Comparison of ENCODE assay signal across 18 cellular contexts in genomic region chr12:132505852-132506219, GRCh38. TPM values are rescaled to one million over a fixed set of nuclear protein-coding genes. Genes with fewer than 3 reads are reported as not detected.
DNase-seq lines count a peak whose midpoint lies in the region; ATAC-seq and TF ChIP-seq lines count a peak whose summit lies in the region.
"Had no signal": no experiment of that assay in that cellular context is flagged by ENCODE, and none has a peak within 500 bp of the region (broad histone marks: within the 10 kb centered on the region; RNA-seq: fewer than 3 reads in every experiment).

No MANE protein-coding gene starts in this region.

- H3K4me1 ChIP-seq in BLaER1 treated with 17β-estradiol and CSF1 and Interleukin-3, amounts not matched to agents 10 nM and 100 nM, result peaks cover 80 to 99% (median 94%) of the 10 kb centered on the region in 10 experiments
- peaks cover 18% of the 10 kb centered on the region for H3K4me1 ChIP-seq in IMR-90 (ENCODE audit: control insufficient read depth, insufficient read depth, low read length)
- H3K4me1 ChIP-seq in effector memory CD4-positive, alpha-beta T cell (ENCODE audit: control insufficient read depth, insufficient read depth, low read length, poor library complexity, severe bottlenecking), result peaks cover 42% of the 10 kb centered on the region
- H3K4me1 ChIP-seq: HAP-1 had no signal

- peak overlapping the region; percentile 10 for H2AFZ ChIP-seq in IMR-90 (replicated peaks; ENCODE audit: low read length, poor library complexity)

- in situ Hi-C loops in IMR-90 (cut with MboI; ENCODE audit: low sequenced_read_pairs), result no loop called here

- H3K18ac ChIP-seq in IMR-90 (ENCODE audit: low read depth, low read length), result no peak overlapping the region

- peak overlapping the region; percentile 87 to 99 (median 93) for H3K4me2 ChIP-seq in BLaER1 treated with 17β-estradiol and CSF1 and Interleukin-3, amounts not matched to agents 10 nM and 100 nM
- no peak overlapping the region; the same call in 1 of the 2 replicates for H3K4me2 ChIP-seq in IMR-90 (ENCODE audit: low read depth, low read length)

- H3K27me3 Mint-ChIP-seq in osteocyte (ENCODE audit: unreplicated experiment) (no peaks in the 10 kb centered on the region), HFFc6 (ENCODE audit: insufficient read depth) (no peaks in the 10 kb centered on the region)

- no peak overlapping the region for H2BK120ac ChIP-seq in IMR-90 (ENCODE audit: low read depth, low read length)

- POLR2A ChIA-PET in IMR-90 (lab: Charles Lee; ENCODE audit: unreplicated experiment), result no interaction called here

- H3K9me3 Mint-ChIP-seq in osteocyte (ENCODE audit: unreplicated experiment), result no peaks in the 10 kb centered on the region
- H3K9me3 Mint-ChIP-seq in HFFc6, result no peaks in the 10 kb centered on the region
- H3K9me3 Mint-ChIP-seq: T-helper 1 cell treated with Interleukin-12 subunit alpha and Interleukin-12 subunit beta and Interleukin-4 antibody, amounts not matched to agents 30 μg/mL and 1 μg/mL, for 36 hours had no signal

- no peak for TF ChIP-seq POLR2A in IMR-90 (IDR thresholded peaks at IDR 0.05; ENCODE audit: low read depth, low read length)

- no peak overlapping the region for H4K5ac ChIP-seq in IMR-90 (ENCODE audit: low read depth, low read length)

- H3K56ac ChIP-seq in IMR-90 (ENCODE audit: extremely low read depth, insufficient read depth, low read length), result no peak overlapping the region

- ATAC-seq in IMR-90 (ENCODE audit: low read depth) (no peak), GM21423 (IDR thresholded peaks at IDR 0.05; ENCODE audit: unreplicated experiment) (no peak)
- ATAC-seq: PC-3 had no signal

- H2BK5ac ChIP-seq in IMR-90 (ENCODE audit: low read depth, low read length, poor library complexity, severe bottlenecking), result no peak overlapping the region

- H3K27ac Mint-ChIP-seq in osteocyte (ENCODE audit: unreplicated experiment) (peak overlapping the region; percentile 65), HFFc6 (no peak overlapping the region)

- H4K91ac ChIP-seq in IMR-90 (ENCODE audit: insufficient read depth, low read depth, low read length), result no peak overlapping the region

- no peak overlapping the region for H4K8ac ChIP-seq in IMR-90 (ENCODE audit: low read depth in 2 of 2, low read length in 2 of 2)

- no peak overlapping the region; a peak in 1 of 20 replicates for H3K4me3 ChIP-seq in BLaER1 treated with 17β-estradiol and CSF1 and Interleukin-3, amounts not matched to agents 10 nM and 100 nM
- H3K4me3 ChIP-seq in IMR-90 (ENCODE audit: insufficient read depth, low read depth, low read length), result no peak overlapping the region
- H3K4me3 ChIP-seq in effector memory CD4-positive, alpha-beta T cell (ENCODE audit: insufficient read depth, low read depth, low read length, poor library complexity, severe bottlenecking), result no peak overlapping the region
- H3K4me3 ChIP-seq: cardiac muscle cell, HAP-1, lung had no signal

- H3K4me3 Mint-ChIP-seq in osteocyte (ENCODE audit: unreplicated experiment) (no peak overlapping the region), HFFc6 (no peak overlapping the region)
- H3K4me3 Mint-ChIP-seq: T-helper 1 cell treated with Interleukin-12 subunit alpha and Interleukin-12 subunit beta and Interleukin-4 antibody, amounts not matched to agents 30 μg/mL and 1 μg/mL, for 36 hours had no signal

- H2BK15ac ChIP-seq in IMR-90 (ENCODE audit: low read depth, low read length), result no peak overlapping the region

- H3K27ac ChIP-seq in BLaER1 treated with 17β-estradiol and CSF1 and Interleukin-3, amounts not matched to agents 10 nM and 100 nM, result peak overlapping the region in 9 of 11 experiments; percentile 2 to 65 (median 38); a peak in 14 of 22 replicates
- no peak overlapping the region for H3K27ac ChIP-seq in IMR-90 (ENCODE audit: insufficient read depth, low read length)
- peak overlapping the region; percentile 40 for H3K27ac ChIP-seq in effector memory CD4-positive, alpha-beta T cell (ENCODE audit: insufficient read depth, low read length, poor library complexity, severe bottlenecking)

- H2AK5ac ChIP-seq in IMR-90 (ENCODE audit: low read depth, low read length), result no peak overlapping the region

- dilution Hi-C loops in IMR-90 (cut with HindIII; ENCODE audit: low sequenced_read_pairs, unreplicated experiment), result no loop called here

- peaks cover 18 to 30% (median 29%) of the 10 kb centered on the region in 11 experiments; a peak in 21 of 22 replicates for H3K36me3 ChIP-seq in BLaER1 treated with 17β-estradiol and CSF1 and Interleukin-3, amounts not matched to agents 10 nM and 100 nM
- peaks cover 2% of the 10 kb centered on the region; the same call in 1 of the 2 replicates for H3K36me3 ChIP-seq in IMR-90 (ENCODE audit: control insufficient read depth, insufficient read depth, low read length)
- H3K36me3 ChIP-seq in effector memory CD4-positive, alpha-beta T cell (ENCODE audit: control insufficient read depth, insufficient read depth, low read length), result peaks cover 14% of the 10 kb centered on the region
- H3K36me3 ChIP-seq: cardiac muscle cell, prostate gland had no signal

- intact Hi-C loops in IMR-90 (cut with micrococcal nuclease), result no loop called here

- H3K36me3 Mint-ChIP-seq in osteocyte (ENCODE audit: unreplicated experiment), result no peaks in the 10 kb centered on the region
- no peaks in the 10 kb centered on the region for H3K36me3 Mint-ChIP-seq in HFFc6 (ENCODE audit: low read depth)

- no peak for TF ChIP-seq RAD21 in IMR-90 (IDR thresholded peaks at IDR 0.05; ENCODE audit: low read length)

- H3K4me1 Mint-ChIP-seq in osteocyte (ENCODE audit: unreplicated experiment), result peaks cover 38% of the 10 kb centered on the region
- peaks cover 16% of the 10 kb centered on the region for H3K4me1 Mint-ChIP-seq in HFFc6 (ENCODE audit: low read depth)

- no peaks in the 10 kb centered on the region for H3K27me3 ChIP-seq in BLaER1 treated with 17β-estradiol and CSF1 and Interleukin-3, amounts not matched to agents 10 nM and 100 nM
- H3K27me3 ChIP-seq in IMR-90 (ENCODE audit: control insufficient read depth, insufficient read depth, low read length), result no peaks in the 10 kb centered on the region
- no peaks in the 10 kb centered on the region for H3K27me3 ChIP-seq in effector memory CD4-positive, alpha-beta T cell (replicated peaks; ENCODE audit: control insufficient read depth, insufficient read depth, low read length, poor library complexity, severe bottlenecking)

- no peak overlapping the region for H3K23ac ChIP-seq in IMR-90 (ENCODE audit: low read depth, low read length)

- CTCF ChIA-PET in IMR-90 (lab: Yijun Ruan, JAX), result interaction anchor here (1.1 kb wide), 1 partner anchor 10 kb away, joined by 5 read pairs; no protein-coding TSS in a partner anchor

- no peak overlapping the region for H2BK20ac ChIP-seq in IMR-90 (ENCODE audit: low read depth, low read length)

- BruUV-seq in IMR-90 (replicated peaks; lab: Mats Ljungman, UMichigan), result no TSS peak

- no peak for DNase-seq in IMR-90
- no peak for DNase-seq in effector memory CD4-positive, alpha-beta T cell
- no peak for DNase-seq in osteocyte (ENCODE audit: extremely low spot score, unreplicated experiment)
- DNase-seq in HFFc6, result no peak
- no peak for DNase-seq in NK-92 treated with Interleukin-12 subunit alpha and Interleukin-12 subunit beta, amount 100 ng/mL, for 24 hours (lab: John Stamatoyannopoulos, UW)
- DNase-seq in retina, result no peak
- DNase-seq: activated CD4-positive, alpha-beta T cell treated with anti-CD3 and anti-CD28 coated beads, Interleukin-2, amount 50 U/mL, for 48 hours; activated gamma-delta T cell treated with Interleukin-2 at 50 U/mL for 16 hours; hippocampal formation; NCI-H345; PC-3 had no signal

- no peaks in the 10 kb centered on the region for H3K9me3 ChIP-seq in BLaER1 treated with 17β-estradiol and CSF1 and Interleukin-3, amounts not matched to agents 10 nM and 100 nM (replicated peaks in 1 of 11)
- H3K9me3 ChIP-seq in IMR-90 (ENCODE audit: control insufficient read depth, insufficient read depth, low read length), result no peaks in the 10 kb centered on the region
- H3K9me3 ChIP-seq in effector memory CD4-positive, alpha-beta T cell (ENCODE audit: control insufficient read depth, low read length), result no peaks in the 10 kb centered on the region
- H3K9me3 ChIP-seq: HAP-1, prostate gland had no signal

- no peak overlapping the region for H2AK9ac ChIP-seq in IMR-90 (replicated peaks; ENCODE audit: low read depth, low read length, poor library complexity)

- peaks cover 9 to 68% of the 10 kb centered on the region in 2 experiments; a peak in 3 of 4 replicates for H3K79me1 ChIP-seq in IMR-90 (ENCODE audit: low read depth in 1 of 2, low read length in 2 of 2)

- peak overlapping the region in 10 of 11 experiments; percentile 5 to 72 (median 60); a peak in 16 of 22 replicates for H3K9ac ChIP-seq in BLaER1 treated with 17β-estradiol and CSF1 and Interleukin-3, amounts not matched to agents 10 nM and 100 nM
- H3K9ac ChIP-seq in IMR-90 (ENCODE audit: low read depth, low read length), result no peak overlapping the region

- H4K20me1 ChIP-seq in BLaER1 treated with 17β-estradiol and CSF1 and Interleukin-3, amounts not matched to agents 10 nM and 100 nM, result peaks cover 98 to 100% (median 99%) of the 10 kb centered on the region in 11 experiments
- H4K20me1 ChIP-seq in IMR-90 (ENCODE audit: insufficient read depth, low read length), result peaks cover 64% of the 10 kb centered on the region

- WGBS in IMR-90 (ENCODE audit: extremely low coverage in 2 of 2, insufficient read length in 1 of 2), 2 experiments, result 30% methylated on average over 4 of the region's 10 CpGs; no CpG with 5 or more reads in 1 of the 2 experiments

- peaks cover 4% of the 10 kb centered on the region; the same call in 1 of the 2 replicates for H3K9me1 ChIP-seq in IMR-90 (ENCODE audit: insufficient read depth, low read length)

- H3K4ac ChIP-seq in IMR-90 (ENCODE audit: low read depth, low read length), result no peak overlapping the region

- no peak overlapping the region for H3K14ac ChIP-seq in IMR-90 (replicated peaks; ENCODE audit: low read depth, low read length)

- TF ChIP-seq CTCF in IMR-90 (conservative IDR thresholded peaks at IDR 0.05; ENCODE audit: low read depth, low read length) (no peak), osteocyte (IDR thresholded peaks at IDR 0.05) (no peak), HFFc6 (IDR thresholded peaks at IDR 0.05) (no peak)

TF ChIP-seq in IMR-90, 13 proteins besides CTCF, POLR2A, EP300 and RAD21:
- TF ChIP-seq FOS (IDR thresholded peaks at IDR 0.05; ENCODE audit: low read depth, low read length) (no peak), BHLHE40 (IDR thresholded peaks at IDR 0.05; ENCODE audit: low read depth, low read length) (no peak), CEBPB (IDR thresholded peaks at IDR 0.05; ENCODE audit: low read depth, low read length) (no peak), SMC3 (IDR thresholded peaks at IDR 0.05; ENCODE audit: low read depth, low read length) (no peak), RFX5 (IDR thresholded peaks at IDR 0.05; ENCODE audit: low read depth, low read length) (no peak), NFE2L2 (IDR thresholded peaks at IDR 0.05; ENCODE audit: low read depth, low read length) (no peak)

RNA-seq across cellular contexts. Expression of gene FBRSL1, which starts 15.9 kb away (rescaled TPM):
- 0.36 and 0.83 TPM in 2 replicates for total RNA-seq in IMR-90 (2012; rRNA removed)
- polyA plus RNA-seq in IMR-90 (2012; rRNA removed), result 10.8 and 12.9 TPM in 2 replicates
- polyA plus RNA-seq in IMR-90 (2012; cell fraction: cytosol; rRNA removed), result 9.9 and 14.5 TPM in 2 replicates
- 30.2 and 71.7 TPM in 2 replicates for polyA plus RNA-seq in IMR-90 (2012; cell fraction: nucleus; rRNA removed; ENCODE audit: low replicate concordance)
- total RNA-seq in osteocyte, result 42.1 and 46.2 TPM in 2 replicates
- total RNA-seq in HFFc6 (2021; fragmentation: NEBNext Ultra II Directional; extraction: Animal tissue kit (Norgen Biotek cat#: 25700)), result 10 to 100 TPM; 25.1 to 34.0 (median 30.1) TPM

Comparison
In these comparisons a context has a peak if more than half of its experiments do, and no peak if none do; other contexts are left out.
1. RNA of gene FBRSL1, which starts 15.9 kb away (total RNA-seq): 42.1 to 46.2 TPM in osteocyte and 25.1 to 34.0 TPM in HFFc6; 0.36 to 0.83 TPM in IMR-90; every median in the first group is over 10 times any median in the second.